In the genomic region with DNA sequence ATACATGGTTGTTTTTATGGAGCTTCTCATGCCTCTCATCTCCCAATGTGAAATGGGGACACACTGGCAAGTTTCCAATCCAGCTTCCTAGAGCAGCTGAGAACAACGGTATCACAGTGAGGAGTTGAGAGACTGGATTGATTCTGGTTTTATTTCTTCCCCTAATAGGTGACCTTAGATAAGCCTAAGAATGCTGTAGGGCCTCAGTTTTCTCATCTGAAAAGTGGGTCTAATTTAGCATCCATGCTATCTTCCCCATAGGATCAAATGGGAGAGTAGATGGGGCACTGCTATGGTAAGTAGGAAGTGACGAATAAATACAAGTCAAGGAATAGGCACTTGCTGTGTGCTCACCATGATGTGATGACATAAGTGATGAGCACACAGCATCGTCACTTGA, we compare ENCODE assay signal across 36 cellular contexts.
"Had no signal": no experiment of that assay in that cellular context is flagged by ENCODE, and none has a peak within 500 bp of the region (broad histone marks: within the 10 kb centered on the region; RNA-seq: fewer than 3 reads in every experiment).

No MANE protein-coding gene starts in this region.

- H3K4me1 Mint-ChIP-seq: activated T-helper 17 cell treated with anti-CD3 and anti-CD28 coated beads, Interleukin-2, amount 50 U/mL, for 72 hours; central memory CD8-positive, alpha-beta T cell had no signal

- H3K27me3 ChIP-seq: brain microvascular endothelial cell, esophagus squamous epithelium, gastroesophageal sphincter had no signal

- H3K27me3 Mint-ChIP-seq: activated B cell treated with CpG ODN at 0.5 μM for 24 hours; activated CD8-positive, alpha-beta T cell treated with anti-CD3 and anti-CD28 coated beads for 36 hours; activated naive CD8-positive, alpha-beta T cell; activated T-helper 17 cell treated with anti-CD3 and anti-CD28 coated beads, Interleukin-2, amount 50 U/mL, for 72 hours; central memory CD8-positive, alpha-beta T cell; T-helper 17 cell had no signal

- H3K9me3 ChIP-seq: esophagus squamous epithelium, gastroesophageal sphincter had no signal

- H3K4me1 ChIP-seq: esophagus squamous epithelium had no signal

- FAIRE-seq: astrocyte, bronchial epithelial cell, colon, endometrium, endothelial cell of umbilical vein had no signal

- H3K27ac ChIP-seq: brain microvascular endothelial cell, epithelial cell of prostate, esophagus squamous epithelium, gastroesophageal sphincter had no signal

- H3K4me3 ChIP-seq: esophagus squamous epithelium, gastroesophageal sphincter had no signal

- H3K4me3 Mint-ChIP-seq: activated B cell treated with CpG ODN at 0.5 μM for 24 hours; activated CD8-positive, alpha-beta T cell treated with anti-CD3 and anti-CD28 coated beads for 36 hours; activated naive CD8-positive, alpha-beta T cell; activated T-cell treated with anti-CD3 and anti-CD28 coated beads, Interleukin-2, amount 50 U/mL, for 4 hours; activated T-helper 17 cell treated with anti-CD3 and anti-CD28 coated beads, Interleukin-2, amount 50 U/mL, for 72 hours; central memory CD8-positive, alpha-beta T cell; T-helper 17 cell; T-helper 2 cell treated with Interferon-gamma antibody and Interleukin-4, amounts not matched to agents 5 μg/mL and 100 μg/mL, for 36 hours had no signal

- DNase-seq: activated B cell treated with CpG ODN at 0.5 μM for 24 hours; activated CD4-positive, alpha-beta T cell treated with anti-CD3 and anti-CD28 coated beads for 48 hours; activated CD4-positive, alpha-beta T cell treated with anti-CD3 and anti-CD28 coated beads, Interleukin-2, amount 50 U/mL, for 1 hour; activated CD4-positive, alpha-beta T cell treated with anti-CD3 and anti-CD28 coated beads, Interleukin-2, amount 50 U/mL, for 48 hours; activated CD8-positive, alpha-beta memory T cell treated with anti-CD3 and anti-CD28 coated beads for 24 hours; activated CD8-positive, alpha-beta T cell treated with anti-CD3 and anti-CD28 coated beads for 36 hours; activated effector memory CD4-positive, alpha-beta T cell treated with Interleukin-2 at 50 U/mL for 16 hours; activated gamma-delta T cell treated with Interleukin-2 at 50 U/mL for 16 hours; activated naive CD4-positive, alpha-beta T cell treated with anti-CD3 and anti-CD28 coated beads, Interleukin-2, amount 50 U/mL, for 16 hours; activated naive CD4-positive, alpha-beta T cell treated with Interleukin-2 at 50 U/mL for 16 hours; activated T-cell treated with anti-CD3 and anti-CD28 coated beads, Interleukin-2, amount 50 U/mL, for 4 hours; amniotic stem cell; anterior cingulate cortex; brain microvascular endothelial cell; cortex of kidney; dermis blood vessel endothelial cell; effector CD4-positive, alpha-beta T cell; esophagus squamous epithelium; foreskin melanocyte; head of caudate nucleus; T-helper 1 cell; T-helper 17 cell; T1000; WERI-Rb-1 had no signal

- H3K9me3 Mint-ChIP-seq: activated B cell treated with CpG ODN at 0.5 μM for 24 hours; activated CD8-positive, alpha-beta T cell treated with anti-CD3 and anti-CD28 coated beads for 36 hours; activated T-cell treated with anti-CD3 and anti-CD28 coated beads, Interleukin-2, amount 50 U/mL, for 4 hours; activated T-helper 17 cell treated with anti-CD3 and anti-CD28 coated beads, Interleukin-2, amount 50 U/mL, for 72 hours; central memory CD8-positive, alpha-beta T cell; T-helper 2 cell treated with Interferon-gamma antibody and Interleukin-4, amounts not matched to agents 5 μg/mL and 100 μg/mL, for 36 hours had no signal

- ATAC-seq: activated CD4-positive, CD25-positive, alpha-beta regulatory T cell treated with anti-CD3 and anti-CD28 coated beads, Interleukin-2, amount 50 U/mL, for 24 hours; activated CD8-positive, alpha-beta T cell treated with anti-CD3 and anti-CD28 coated beads for 36 hours; activated T-cell treated with anti-CD3 and anti-CD28 coated beads, Interleukin-2, amount 50 U/mL, for 4 hours; activated T-helper 17 cell treated with anti-CD3 and anti-CD28 coated beads, Interleukin-2, amount 50 U/mL, for 72 hours; gastroesophageal sphincter; T-helper 17 cell had no signal

- H3K27ac Mint-ChIP-seq: activated B cell treated with CpG ODN at 0.5 μM for 24 hours; activated CD8-positive, alpha-beta T cell treated with anti-CD3 and anti-CD28 coated beads for 36 hours; activated naive CD8-positive, alpha-beta T cell; activated T-helper 17 cell treated with anti-CD3 and anti-CD28 coated beads, Interleukin-2, amount 50 U/mL, for 72 hours; T-helper 17 cell; T-helper 2 cell treated with Interferon-gamma antibody and Interleukin-4, amounts not matched to agents 5 μg/mL and 100 μg/mL, for 36 hours had no signal
